ENCODE assay signal across 1 cellular context in genomic region chrX:8730812-8731578, GRCh38.
TF ChIP-seq lines count a peak whose summit lies in the region.

No MANE protein-coding gene starts in this region.

TF ChIP-seq in SK-N-SH, 30 proteins besides CTCF, POLR2A, EP300 and RAD21 (continued from another document):
- TF ChIP-seq, protein P1, sequence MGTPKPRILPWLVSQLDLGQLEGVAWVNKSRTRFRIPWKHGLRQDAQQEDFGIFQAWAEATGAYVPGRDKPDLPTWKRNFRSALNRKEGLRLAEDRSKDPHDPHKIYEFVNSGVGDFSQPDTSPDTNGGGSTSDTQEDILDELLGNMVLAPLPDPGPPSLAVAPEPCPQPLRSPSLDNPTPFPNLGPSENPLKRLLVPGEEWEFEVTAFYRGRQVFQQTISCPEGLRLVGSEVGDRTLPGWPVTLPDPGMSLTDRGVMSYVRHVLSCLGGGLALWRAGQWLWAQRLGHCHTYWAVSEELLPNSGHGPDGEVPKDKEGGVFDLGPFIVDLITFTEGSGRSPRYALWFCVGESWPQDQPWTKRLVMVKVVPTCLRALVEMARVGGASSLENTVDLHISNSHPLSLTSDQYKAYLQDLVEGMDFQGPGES (IDR thresholded peaks at IDR 0.05; ENCODE audit: low read depth, low read length): no peak
